28 cellular contexts compared by ENCODE assay signal in genomic region chr15:74233864-74234597, GRCh38. TPM values are rescaled to one million over a fixed set of nuclear protein-coding genes. Genes with fewer than 3 reads are reported as not detected.
DNase-seq lines count a peak whose midpoint lies in the region; ATAC-seq and TF ChIP-seq lines count a peak whose summit lies in the region.
"Had no signal": no experiment of that assay in that cellular context is flagged by ENCODE, and none has a peak within 500 bp of the region (broad histone marks: within the 10 kb centered on the region; RNA-seq: fewer than 3 reads in every experiment).

No MANE protein-coding gene starts in this region.

- 93 to 95% methylated on average over 2 to 3 of the region's 3 CpGs for WGBS in endodermal cell (ENCODE audit: insufficient coverage in 1 of 2, insufficient read length in 1 of 2), 2 experiments

- no peaks in the 10 kb centered on the region for H3K4me1 ChIP-seq in endodermal cell (ENCODE audit: control insufficient read depth, insufficient read depth, low read length)
- peaks cover 10% of the 10 kb centered on the region for H3K4me1 ChIP-seq in osteoblast (ENCODE audit: insufficient read depth, low read length)
- H3K4me1 ChIP-seq in A673 (ENCODE audit: insufficient read depth, low read length, poor library complexity, severe bottlenecking), result peaks cover 33% of the 10 kb centered on the region
- H3K4me1 ChIP-seq: Caco-2, foreskin keratinocyte, pancreas had no signal

- H3K79me2 ChIP-seq in osteoblast (ENCODE audit: insufficient read depth, low read length), result no peaks in the 10 kb centered on the region

- H3K36me3 ChIP-seq in endodermal cell (ENCODE audit: control insufficient read depth, insufficient read depth, low read length), result no peaks in the 10 kb centered on the region
- H3K36me3 ChIP-seq in osteoblast (ENCODE audit: insufficient read depth, low read length), result no peaks in the 10 kb centered on the region
- no peaks in the 10 kb centered on the region for H3K36me3 ChIP-seq in A673 (ENCODE audit: insufficient read depth, low read length, poor library complexity, severe bottlenecking)
- H3K36me3 ChIP-seq: lower lobe of right lung, pancreas, SJCRH30, thyroid gland had no signal

- H2AFZ ChIP-seq in osteoblast (ENCODE audit: low read length), result peak overlapping the region; percentile 41

- H3K4me3 ChIP-seq in endodermal cell (ENCODE audit: low read length) (no peak overlapping the region), osteoblast (ENCODE audit: insufficient read depth, low read length) (no peak overlapping the region), A673 (ENCODE audit: low read depth, low read length, poor library complexity, severe bottlenecking) (no peak overlapping the region)
- H3K4me3 ChIP-seq: lower lobe of right lung, pancreas, SJCRH30, thyroid gland had no signal

- H4K20me1 ChIP-seq in osteoblast (ENCODE audit: insufficient read depth, low read length), result no peaks in the 10 kb centered on the region

- POLR2A ChIA-PET in A673 (lab: Charles Lee; ENCODE audit: low non-redundant PET), result no interaction called here

- no peaks in the 10 kb centered on the region for H3K9me3 Mint-ChIP-seq in endodermal cell
- H3K9me3 Mint-ChIP-seq: stimulated activated naive B cell treated with anti-CD40 and anti-IgM and Interleukin-4, amounts not matched to agents 10 μg/mL and 1 μg/mL and 100 μg/mL, for 72 hours had no signal

- peak; percentile 87 for DNase-seq in Caki2 (ENCODE audit: low read depth)
- DNase-seq in NCI-H226, result peak; percentile 40
- DNase-seq in endodermal cell, result peak; percentile 61
- DNase-seq in osteoblast (ENCODE audit: insufficient read length, low spot score, missing footprints), result peak; percentile 92
- no peak for DNase-seq in central memory CD4-positive, alpha-beta T cell
- DNase-seq in activated CD4-positive, alpha-beta T cell treated with anti-CD3 and anti-CD28 coated beads, Interleukin-2, amount 50 U/mL, for 4 hours, result no peak
- DNase-seq in A673 (ENCODE audit: low spot score), result no peak
- DNase-seq: activated CD4-positive, alpha-beta T cell treated with anti-CD3 and anti-CD28 coated beads, Interleukin-2, amount 50 U/mL, for 48 hours; activated effector memory CD4-positive, alpha-beta T cell treated with Interleukin-2 at 50 U/mL for 16 hours; AML-193; amniotic stem cell; Caco-2; foreskin keratinocyte; hippocampal formation; lower lobe of right lung; NCI-H146; NCI-H774; PC-3; SJCRH30; stimulated activated naive B cell treated with anti-CD40 and anti-IgM and Interleukin-4, amounts not matched to agents 10 μg/mL and 1 μg/mL and 100 μg/mL, for 72 hours; T-helper 2 cell had no signal

- peaks cover 13% of the 10 kb centered on the region for H3K27me3 Mint-ChIP-seq in endodermal cell (ENCODE audit: insufficient read depth)

- no peak for TF ChIP-seq CTCF in endodermal cell (conservative IDR thresholded peaks at IDR 0.05)
- no peak for TF ChIP-seq CTCF in osteoblast (IDR thresholded peaks at IDR 0.05; ENCODE audit: extremely low read depth, low read depth, low read length)
- TF ChIP-seq CTCF in A673 (conservative IDR thresholded peaks at IDR 0.05; ENCODE audit: low read depth, low read length), result no peak

- no peaks in the 10 kb centered on the region for H3K36me3 Mint-ChIP-seq in endodermal cell (ENCODE audit: low read depth)
- H3K36me3 Mint-ChIP-seq: stimulated activated naive B cell treated with anti-CD40 and anti-IgM and Interleukin-4, amounts not matched to agents 10 μg/mL and 1 μg/mL and 100 μg/mL, for 72 hours had no signal

- BruUV-seq in A673 (replicated peaks; lab: Mats Ljungman, UMichigan), result no TSS peak

- H3K9ac ChIP-seq in endodermal cell (ENCODE audit: extremely low read depth, low read length, poor library complexity, severe bottlenecking), result no peak overlapping the region

- no peak overlapping the region for H3K4me3 Mint-ChIP-seq in endodermal cell
- H3K4me3 Mint-ChIP-seq: stimulated activated naive B cell treated with anti-CD40 and anti-IgM and Interleukin-4, amounts not matched to agents 10 μg/mL and 1 μg/mL and 100 μg/mL, for 72 hours had no signal

- H3K4me1 Mint-ChIP-seq in endodermal cell, result peaks cover 13% of the 10 kb centered on the region

- CTCF ChIA-PET in A673 (lab: Charles Lee), result no interaction called here

- H3K27ac ChIP-seq in endodermal cell (ENCODE audit: low read depth, low read length) (no peak overlapping the region), osteoblast (ENCODE audit: low read depth, low read length) (no peak overlapping the region), A673 (ENCODE audit: low read depth, low read length, poor library complexity, severe bottlenecking) (no peak overlapping the region)
- H3K27ac ChIP-seq: foreskin keratinocyte, lower lobe of right lung, pancreas, SJCRH30 had no signal

- H3K27ac Mint-ChIP-seq in endodermal cell, result no peak overlapping the region
- H3K27ac Mint-ChIP-seq: stimulated activated naive B cell treated with anti-CD40 and anti-IgM and Interleukin-4, amounts not matched to agents 10 μg/mL and 1 μg/mL and 100 μg/mL, for 72 hours had no signal

- H3K27me3 ChIP-seq in endodermal cell (ENCODE audit: control insufficient read depth, insufficient read depth, low read length, poor library complexity, severe bottlenecking), result no peaks in the 10 kb centered on the region
- no peaks in the 10 kb centered on the region for H3K27me3 ChIP-seq in osteoblast (ENCODE audit: insufficient read depth, low read length)
- no peaks in the 10 kb centered on the region for H3K27me3 ChIP-seq in A673 (replicated peaks; ENCODE audit: insufficient read depth, low read depth, low read length, poor library complexity)
- H3K27me3 ChIP-seq: pancreas, SJCRH30, thyroid gland had no signal

- H3K4me2 ChIP-seq in osteoblast (ENCODE audit: insufficient read depth, low read length), result no peak overlapping the region

- H3K9me3 ChIP-seq in endodermal cell (ENCODE audit: control insufficient read depth, low read length) (no peaks in the 10 kb centered on the region), osteoblast (ENCODE audit: low read depth, low read length) (no peaks in the 10 kb centered on the region), A673 (ENCODE audit: low read depth, low read length, poor library complexity, severe bottlenecking) (no peaks in the 10 kb centered on the region)
- H3K9me3 ChIP-seq: Caco-2, lower lobe of right lung, pancreas, SJCRH30, thyroid gland had no signal

- in situ Hi-C loops in Caki2 (cut with HindIII; ENCODE audit: low pct_unique_long_range_greater_than_20kb, low sequenced_read_pairs), result no loop called here

- intact Hi-C loops in A673 (cut with micrococcal nuclease; ENCODE audit: unreplicated experiment), result no loop called here

- ATAC-seq in GM18868 (IDR thresholded peaks at IDR 0.05; ENCODE audit: unreplicated experiment), result no peak
- ATAC-seq: foreskin keratinocyte; lower lobe of right lung; pancreas; PC-3; sciatic nerve; stimulated activated naive B cell treated with anti-CD40 and anti-IgM and Interleukin-4, amounts not matched to agents 10 μg/mL and 1 μg/mL and 100 μg/mL, for 72 hours had no signal

RNA-seq across cellular contexts. Expression of gene CCDC33, which starts 2.1 kb away (rescaled TPM):
- total RNA-seq in Caki2 (2014; rRNA removed; shearing (Covaris generic); ENCODE audit: low replicate concordance), result 0.84 and 2.6 TPM in 2 replicates
- total RNA-seq in endodermal cell, result 1 to 10 TPM; 2.8 to 3.5 TPM
- polyA plus RNA-seq in endodermal cell (2013, experiment 1 of 2), result 4.3 TPM
- 2.9 TPM for polyA plus RNA-seq in endodermal cell (2013, experiment 2 of 2)
- 0.29 TPM in 1 of 2 replicates, not detected in the other for total RNA-seq in osteoblast
- not detected in 2 replicates for total RNA-seq in A673 (2021)
- total RNA-seq: Caco-2, cardiac septum, dermis microvascular lymphatic vessel endothelial cell, foreskin keratinocyte, MCF 10A, pancreas, sciatic nerve had no signal
- polyA plus RNA-seq: foreskin keratinocyte, pancreas had no signal

RNA-seq across cellular contexts. Expression of gene STRA6, which starts 31.4 kb away (rescaled TPM):
- total RNA-seq in Caki2 (2014; rRNA removed; shearing (Covaris generic); ENCODE audit: low replicate concordance), result 14.9 and 17.7 TPM in 2 replicates
- total RNA-seq in endodermal cell, result 10 to 100 TPM; 18.2 to 26.2 TPM
- polyA plus RNA-seq in endodermal cell (2013, experiment 1 of 2), result 25.5 TPM
- polyA plus RNA-seq in endodermal cell (2013, experiment 2 of 2), result 24.2 TPM
- total RNA-seq in osteoblast, result under 0.01 and 0.36 TPM in 2 replicates
- 0.84 and 1.5 TPM in 2 replicates for total RNA-seq in A673 (2021)
- total RNA-seq: foreskin keratinocyte, lower lobe of right lung, MCF 10A, thyroid gland had no signal
- polyA plus RNA-seq: foreskin keratinocyte had no signal

Comparison
In these comparisons a context has a peak if more than half of its experiments do, and no peak if none do; other contexts are left out.
1. DNase-seq: peak in Caki2 (single experiment), NCI-H226 (single experiment), endodermal cell (single experiment) and osteoblast (single experiment); none in central memory CD4-positive, alpha-beta T cell (single experiment), activated CD4-positive, alpha-beta T cell treated with anti-CD3 and anti-CD28 coated beads, Interleukin-2, amount 50 U/mL, for 4 hours (0 of 2) and A673 (single experiment).